Comparison of ENCODE assay signal across 15 cellular contexts in the genomic region with DNA sequence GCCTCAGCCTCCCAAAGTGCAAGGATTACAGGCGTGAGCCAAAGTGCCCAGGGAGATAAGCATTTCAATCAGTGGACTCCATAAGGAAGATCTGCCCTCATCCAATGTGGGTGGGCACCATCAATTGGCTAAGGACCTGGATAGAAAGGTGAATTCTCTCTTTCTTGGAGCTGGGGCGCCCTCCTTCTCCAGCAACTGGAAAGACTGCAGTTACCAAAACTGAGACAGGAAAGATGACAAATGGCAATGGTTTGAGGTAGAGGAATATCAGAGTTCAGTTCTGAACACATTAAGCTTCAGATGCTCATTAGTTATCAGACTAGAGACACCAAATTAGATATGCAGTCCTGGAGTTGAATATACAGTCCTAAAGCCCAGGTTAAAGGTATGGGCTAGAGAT. TPM values are rescaled to one million over a fixed set of nuclear protein-coding genes. Genes with fewer than 3 reads are reported as not detected.
DNase-seq lines count a peak whose midpoint lies in the region; ATAC-seq and TF ChIP-seq lines count a peak whose summit lies in the region.
"Had no signal": no experiment of that assay in that cellular context is flagged by ENCODE, and none has a peak within 500 bp of the region (broad histone marks: within the 10 kb centered on the region; RNA-seq: fewer than 3 reads in every experiment).

No MANE protein-coding gene starts in this region.

- no peak for TF ChIP-seq CTCF in CD8-positive, alpha-beta T cell (IDR thresholded peaks at IDR 0.05)
- 0 out of 2 replicates have a peak, but pooled peaks have one; percentile 5 for TF ChIP-seq CTCF in MM.1S (IDR thresholded peaks at IDR 0.05; ENCODE audit: low read length)
- peak; percentile 8 for TF ChIP-seq CTCF in brain microvascular endothelial cell (IDR thresholded peaks at IDR 0.05; ENCODE audit: low read depth, low read length, missing control alignments)
- TF ChIP-seq CTCF in colonic mucosa (IDR thresholded peaks at IDR 0.05), result no peak

- in situ Hi-C loops in brain microvascular endothelial cell (cut with HindIII; ENCODE audit: low pct_ligation_motif_present, low sequenced_read_pairs), result no loop called here

- H4K20me1 ChIP-seq in MM.1S (ENCODE audit: insufficient read depth, low read length), result no peaks in the 10 kb centered on the region

- intact Hi-C loops in CD8-positive, alpha-beta T cell (cut with DNase I, micrococcal nuclease), result no loop called here
- intact Hi-C loops in colonic mucosa (cut with DNase I), result no loop called here

- peaks cover 6% of the 10 kb centered on the region for H3K4me1 ChIP-seq in CD8-positive, alpha-beta T cell (ENCODE audit: insufficient read depth, low read length)
- H3K4me1 ChIP-seq in MM.1S (ENCODE audit: low read length) (no peaks in the 10 kb centered on the region), colonic mucosa (no peaks in the 10 kb centered on the region)
- H3K4me1 ChIP-seq: testis had no signal

- ATAC-seq in CD8-positive, alpha-beta T cell, result peak; percentile 38
- ATAC-seq in HG03571 (IDR thresholded peaks at IDR 0.05; ENCODE audit: unreplicated experiment), result no peak
- ATAC-seq: activated naive CD8-positive, alpha-beta T cell treated with anti-CD3 and anti-CD28 coated beads, Interleukin-2, amount 50 U/mL, for 24 hours; effector memory CD8-positive, alpha-beta T cell had no signal

- H2AFZ ChIP-seq in MM.1S (ENCODE audit: low read length), result no peak overlapping the region

- no peaks in the 10 kb centered on the region for H3K27me3 ChIP-seq in CD8-positive, alpha-beta T cell (ENCODE audit: insufficient read depth, low read length)
- H3K27me3 ChIP-seq in MM.1S (replicated peaks; ENCODE audit: insufficient read depth, low read length), result no peaks in the 10 kb centered on the region
- no peaks in the 10 kb centered on the region for H3K27me3 ChIP-seq in brain microvascular endothelial cell (replicated peaks)
- H3K27me3 ChIP-seq in colonic mucosa, result no peaks in the 10 kb centered on the region
- H3K27me3 ChIP-seq: testis had no signal

- H3K9ac ChIP-seq in MM.1S (ENCODE audit: low read length), result no peak overlapping the region
- H3K9ac ChIP-seq in colonic mucosa (ENCODE audit: low read depth in 2 of 2, low read length in 2 of 2), result no peak overlapping the region

- peaks cover 4% of the 10 kb centered on the region for H3K36me3 Mint-ChIP-seq in CD8-positive, alpha-beta T cell

- H3K4me2 ChIP-seq in MM.1S (ENCODE audit: low read depth, low read length), result no peak overlapping the region

- no peaks in the 10 kb centered on the region for H3F3A ChIP-seq in MM.1S (ENCODE audit: insufficient read depth, low read length)

- H3K9me2 ChIP-seq in MM.1S (replicated peaks; ENCODE audit: insufficient read depth, low read length), result no peaks in the 10 kb centered on the region

- H3K4me3 ChIP-seq in CD8-positive, alpha-beta T cell (ENCODE audit: low read depth, low read length), result no peak overlapping the region
- H3K4me3 ChIP-seq in MM.1S (ENCODE audit: low read length) (no peak overlapping the region), brain microvascular endothelial cell (ENCODE audit: low read depth, low read length) (no peak overlapping the region), colonic mucosa (no peak overlapping the region)
- H3K4me3 ChIP-seq: testis had no signal

- peaks cover 21% of the 10 kb centered on the region for H3K4me1 Mint-ChIP-seq in CD8-positive, alpha-beta T cell (ENCODE audit: low read depth)

- POLR2A ChIA-PET in CD8-positive, alpha-beta T cell (lab: Charles Lee), result interaction anchor here (1.3 kb wide), 1 partner anchor 10 kb away, joined by 4 read pairs; no protein-coding TSS in a partner anchor

- H3K79me2 ChIP-seq in MM.1S (ENCODE audit: low read length), result peaks cover 50% of the 10 kb centered on the region

- H3K27ac ChIP-seq in CD8-positive, alpha-beta T cell (ENCODE audit: low read depth, low read length), result no peak overlapping the region
- H3K27ac ChIP-seq in MM.1S (ENCODE audit: low read length) (no peak overlapping the region), brain microvascular endothelial cell (no peak overlapping the region), colonic mucosa (no peak overlapping the region)
- H3K27ac ChIP-seq: 22Rv1, testis had no signal

- DNase-seq in NCI-H146 (lab: John Stamatoyannopoulos, UW) (peak; percentile 7), NCI-H146 treated with DMSO at 0.1 percent for 48 hours (lab: John Stamatoyannopoulos, UW; ENCODE audit: unreplicated experiment) (no peak), MM.1S (no peak), brain microvascular endothelial cell (no peak), colonic mucosa (no peak), NCI-H187 treated with DMSO at 0.1 percent for 48 hours (lab: John Stamatoyannopoulos, UW) (no peak)
- peak in 1 of 7 experiments; percentile 12 for DNase-seq in CD8-positive, alpha-beta T cell
- DNase-seq: activated naive CD8-positive, alpha-beta T cell treated with anti-CD3 and anti-CD28 coated beads, Interleukin-2, amount 50 U/mL, for 24 hours; CD4-positive, CD25-positive, alpha-beta regulatory T cell; effector memory CD8-positive, alpha-beta T cell; NCI-H2171; nephron progenitor cell; testis had no signal

- no peak overlapping the region for H3K27ac Mint-ChIP-seq in CD8-positive, alpha-beta T cell
- H3K27ac Mint-ChIP-seq: activated naive CD8-positive, alpha-beta T cell treated with anti-CD3 and anti-CD28 coated beads, Interleukin-2, amount 50 U/mL, for 24 hours; nephron progenitor cell had no signal

- H3K9me3 ChIP-seq in CD8-positive, alpha-beta T cell (ENCODE audit: low read length), result no peaks in the 10 kb centered on the region
- H3K9me3 ChIP-seq in MM.1S (replicated peaks; ENCODE audit: insufficient read depth, low read length) (no peaks in the 10 kb centered on the region), colonic mucosa (no peaks in the 10 kb centered on the region)
- H3K9me3 ChIP-seq: testis had no signal

- no peak overlapping the region for H3K4me3 Mint-ChIP-seq in CD8-positive, alpha-beta T cell
- H3K4me3 Mint-ChIP-seq: activated naive CD8-positive, alpha-beta T cell treated with anti-CD3 and anti-CD28 coated beads, Interleukin-2, amount 50 U/mL, for 24 hours; CD4-positive, CD25-positive, alpha-beta regulatory T cell; effector memory CD8-positive, alpha-beta T cell; nephron progenitor cell had no signal

- H3K9me3 Mint-ChIP-seq in CD8-positive, alpha-beta T cell, result no peaks in the 10 kb centered on the region
- H3K9me3 Mint-ChIP-seq: activated naive CD8-positive, alpha-beta T cell treated with anti-CD3 and anti-CD28 coated beads, Interleukin-2, amount 50 U/mL, for 24 hours; CD4-positive, CD25-positive, alpha-beta regulatory T cell; effector memory CD8-positive, alpha-beta T cell; nephron progenitor cell had no signal

- H3K27me3 Mint-ChIP-seq in CD8-positive, alpha-beta T cell (ENCODE audit: low read depth), result no peaks in the 10 kb centered on the region
- H3K27me3 Mint-ChIP-seq: activated naive CD8-positive, alpha-beta T cell treated with anti-CD3 and anti-CD28 coated beads, Interleukin-2, amount 50 U/mL, for 24 hours; CD4-positive, CD25-positive, alpha-beta regulatory T cell; effector memory CD8-positive, alpha-beta T cell had no signal

- CTCF ChIA-PET in CD8-positive, alpha-beta T cell (lab: Charles Lee), result interaction anchor here (0.5 to 1.7 kb wide), 7 partner anchors 9 to 332 kb away, joined by 3 to 6 read pairs (median 3); no protein-coding TSS in a partner anchor

- H3K36me3 ChIP-seq in CD8-positive, alpha-beta T cell (ENCODE audit: insufficient read depth, low read length), result no peaks in the 10 kb centered on the region
- H3K36me3 ChIP-seq in MM.1S (replicated peaks; ENCODE audit: insufficient read depth, low read length) (no peaks in the 10 kb centered on the region), brain microvascular endothelial cell (replicated peaks) (no peaks in the 10 kb centered on the region), colonic mucosa (no peaks in the 10 kb centered on the region)

RNA-seq across cellular contexts. Expression of a gene that starts 10.5 kb away (rescaled TPM):
- 100 to 1,000 TPM; 308 to 313 TPM for total RNA-seq in CD8-positive, alpha-beta T cell
- total RNA-seq in colonic mucosa, result 100 to 1,000 TPM in 1 of 2 donors, 10 to 100 TPM in 1; 72.2 to 120 TPM

RNA-seq across cellular contexts. Expression of a gene that starts 31.7 kb away (rescaled TPM):
- total RNA-seq in CD8-positive, alpha-beta T cell, result 1 to 10 TPM; 6.1 to 7.2 TPM
- 1 to 10 TPM; 5.8 to 7.5 TPM for total RNA-seq in colonic mucosa

Comparison
In these comparisons a context has a peak if more than half of its experiments do, and no peak if none do; other contexts are left out.
1. CTCF ChIP-seq: peak in MM.1S (single experiment) and brain microvascular endothelial cell (single experiment); none in CD8-positive, alpha-beta T cell (single experiment) and colonic mucosa (single experiment).